In the genomic region with DNA sequence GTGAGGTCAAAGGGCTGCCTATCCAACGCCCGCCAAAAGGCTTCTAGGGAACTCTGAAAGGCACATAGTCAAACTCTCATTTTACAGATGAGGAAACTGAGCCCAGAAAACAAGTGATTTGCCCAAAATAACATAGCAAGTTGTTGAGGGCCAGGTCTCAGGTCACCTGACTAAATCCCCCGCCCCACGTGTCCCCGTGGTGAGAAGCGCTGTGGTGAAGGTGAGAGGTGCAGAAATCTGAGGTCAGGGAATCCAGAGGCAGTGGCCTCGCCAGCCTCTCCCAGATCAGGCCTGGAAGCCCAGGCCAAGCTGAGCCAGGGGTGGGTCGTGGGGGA, we compare ENCODE assay signal across 8 cellular contexts. TPM values are rescaled to one million over a fixed set of nuclear protein-coding genes. Genes with fewer than 3 reads are reported as not detected.
DNase-seq lines count a peak whose midpoint lies in the region; ATAC-seq and TF ChIP-seq lines count a peak whose summit lies in the region.

No MANE protein-coding gene starts in this region.

- no peak for TF ChIP-seq POLR2A in breast epithelium (IDR thresholded peaks at IDR 0.05)

- intact Hi-C loops in Right ventricle myocardium superior (cut with DNase I) (no loop called here), breast epithelium (cut with DNase I; ENCODE audit: low total_unique reads) (loop anchor here (2.0 kb wide), 1 partner anchor 66 kb away; no protein-coding TSS in a partner anchor), upper lobe of right lung (cut with DNase I) (no loop called here)

- ATAC-seq in Right ventricle myocardium superior (ENCODE audit: poor library complexity) (no peak), upper lobe of right lung (no peak), GM21423 (IDR thresholded peaks at IDR 0.05; ENCODE audit: unreplicated experiment) (no peak), HG03520 (IDR thresholded peaks at IDR 0.05; ENCODE audit: unreplicated experiment) (no peak)

- H3K4me1 ChIP-seq in cardiac muscle cell (ENCODE audit: low read depth), result peaks cover 34% of the 10 kb centered on the region
- peaks cover 8 to 30% of the 10 kb centered on the region in 2 donors for H3K4me1 ChIP-seq in breast epithelium
- H3K4me1 ChIP-seq in mesodermal cell (ENCODE audit: control insufficient read depth, insufficient read depth, low read length, poor library complexity, severe bottlenecking), result peaks cover 44% of the 10 kb centered on the region
- peaks cover 45% of the 10 kb centered on the region for H3K4me1 ChIP-seq in upper lobe of right lung

- peak overlapping the region; percentile 100 for H3K27ac ChIP-seq in cardiac muscle cell
- peak overlapping the region; percentile 100 for H3K27ac ChIP-seq in breast epithelium
- H3K27ac ChIP-seq in mesodermal cell (ENCODE audit: low read depth, low read length, severe bottlenecking), result peak overlapping the region; percentile 100
- peak overlapping the region; percentile 98 for H3K27ac ChIP-seq in upper lobe of right lung

- TF ChIP-seq CTCF in cardiac muscle cell (IDR thresholded peaks at IDR 0.05; ENCODE audit: low read depth, low read length), result no peak
- TF ChIP-seq CTCF in breast epithelium (IDR thresholded peaks at IDR 0.05), result no peak
- no peak for TF ChIP-seq CTCF in upper lobe of right lung (IDR thresholded peaks at IDR 0.05)

- H3K4me3 ChIP-seq in cardiac muscle cell (peak overlapping the region; percentile 72), breast epithelium (peak overlapping the region; percentile 87 to 98 (median 95)), mesodermal cell (ENCODE audit: extremely low read depth, insufficient read depth, low read length, poor library complexity, severe bottlenecking) (peak overlapping the region; percentile 49), upper lobe of right lung (peak overlapping the region; percentile 96)

- H3K27me3 ChIP-seq in cardiac muscle cell, result no peaks in the 10 kb centered on the region
- H3K27me3 ChIP-seq in breast epithelium, result no peaks in the 10 kb centered on the region
- no peaks in the 10 kb centered on the region for H3K27me3 ChIP-seq in upper lobe of right lung

- H3K36me3 ChIP-seq in cardiac muscle cell (peaks cover 5% of the 10 kb centered on the region), breast epithelium (no peaks in the 10 kb centered on the region), mesodermal cell (ENCODE audit: control insufficient read depth, insufficient read depth, low read length) (peaks cover 61% of the 10 kb centered on the region), upper lobe of right lung (peaks cover 25% of the 10 kb centered on the region)

- H3K9me3 ChIP-seq in cardiac muscle cell (ENCODE audit: low read depth) (no peaks in the 10 kb centered on the region), breast epithelium (no peaks in the 10 kb centered on the region), mesodermal cell (ENCODE audit: control insufficient read depth, low read length) (no peaks in the 10 kb centered on the region), upper lobe of right lung (no peaks in the 10 kb centered on the region)

- 29 to 33% methylated on average over 6 of the region's 8 CpGs for WGBS in mesodermal cell (ENCODE audit: insufficient coverage in 2 of 2), 2 experiments

- DNase-seq in cardiac muscle cell (ENCODE audit: low read depth in 1 of 2, low spot score in 1 of 2) (no peak), Right ventricle myocardium superior (no peak), breast epithelium (ENCODE audit: low spot score in 2 of 2) (no peak), upper lobe of right lung (no peak), NCI-H2196 (lab: John Stamatoyannopoulos, UW; ENCODE audit: unreplicated experiment) (no peak)

RNA-seq across cellular contexts. Expression of a gene that starts 5.1 kb away (rescaled TPM):
- total RNA-seq in cardiac muscle cell (207 and 480 TPM in 2 replicates), Right ventricle myocardium superior (185 TPM), breast epithelium (100 to 1,000 TPM; 133 to 178 (median 173) TPM), upper lobe of right lung (144 TPM)
- 176 and 238 TPM in 2 replicates for polyA plus RNA-seq in cardiac muscle cell
- polyA plus RNA-seq in mesodermal cell (2013, experiment 1 of 2), result 265 TPM
- polyA plus RNA-seq in mesodermal cell (2013, experiment 2 of 2), result 248 TPM

RNA-seq across cellular contexts. Expression of a gene that starts 5.5 kb away (rescaled TPM):
- total RNA-seq in cardiac muscle cell, result 34.9 and 54.1 TPM in 2 replicates
- 70.7 and 77.7 TPM in 2 replicates for polyA plus RNA-seq in cardiac muscle cell
- 99.8 TPM for total RNA-seq in Right ventricle myocardium superior
- total RNA-seq in breast epithelium, result 10 to 100 TPM; 36.6 to 63.9 (median 63.8) TPM
- polyA plus RNA-seq in mesodermal cell (2013, experiment 1 of 2), result 42.2 TPM
- 38.4 TPM for polyA plus RNA-seq in mesodermal cell (2013, experiment 2 of 2)
- 41.8 TPM for total RNA-seq in upper lobe of right lung

RNA-seq across cellular contexts. Expression of a gene that starts 17.8 kb away (rescaled TPM):
- total RNA-seq in cardiac muscle cell (22.6 and 27.3 TPM in 2 replicates), Right ventricle myocardium superior (12.3 TPM), breast epithelium (10 to 100 TPM; 13.6 to 25.2 (median 21.0) TPM), upper lobe of right lung (28.3 TPM)
- 25.1 and 31.3 TPM in 2 replicates for polyA plus RNA-seq in cardiac muscle cell
- 31.7 TPM for polyA plus RNA-seq in mesodermal cell (2013, experiment 1 of 2)
- polyA plus RNA-seq in mesodermal cell (2013, experiment 2 of 2), result 24.1 TPM

RNA-seq across cellular contexts. Expression of a gene that starts 18.1 kb away (rescaled TPM):
- total RNA-seq in cardiac muscle cell (22.8 and 25.4 TPM in 2 replicates), Right ventricle myocardium superior (14.4 TPM), breast epithelium (10 to 100 TPM; 15.5 to 41.3 (median 30.2) TPM), upper lobe of right lung (42.4 TPM)
- 19.5 and 20.9 TPM in 2 replicates for polyA plus RNA-seq in cardiac muscle cell
- 31.7 TPM for polyA plus RNA-seq in mesodermal cell (2013, experiment 1 of 2)
- polyA plus RNA-seq in mesodermal cell (2013, experiment 2 of 2), result 24.9 TPM

RNA-seq across cellular contexts. Expression of a gene that starts 21.0 kb away (rescaled TPM):
- total RNA-seq in cardiac muscle cell, result 117 and 126 TPM in 2 replicates
- 118 and 150 TPM in 2 replicates for polyA plus RNA-seq in cardiac muscle cell
- total RNA-seq in Right ventricle myocardium superior, result 39.4 TPM
- total RNA-seq in breast epithelium, result 10 to 100 TPM; 21.6 to 35.9 (median 24.9) TPM
- polyA plus RNA-seq in mesodermal cell (2013, experiment 1 of 2), result 88.8 TPM
- 79.1 TPM for polyA plus RNA-seq in mesodermal cell (2013, experiment 2 of 2)
- 48.5 TPM for total RNA-seq in upper lobe of right lung
